In the genomic region with DNA sequence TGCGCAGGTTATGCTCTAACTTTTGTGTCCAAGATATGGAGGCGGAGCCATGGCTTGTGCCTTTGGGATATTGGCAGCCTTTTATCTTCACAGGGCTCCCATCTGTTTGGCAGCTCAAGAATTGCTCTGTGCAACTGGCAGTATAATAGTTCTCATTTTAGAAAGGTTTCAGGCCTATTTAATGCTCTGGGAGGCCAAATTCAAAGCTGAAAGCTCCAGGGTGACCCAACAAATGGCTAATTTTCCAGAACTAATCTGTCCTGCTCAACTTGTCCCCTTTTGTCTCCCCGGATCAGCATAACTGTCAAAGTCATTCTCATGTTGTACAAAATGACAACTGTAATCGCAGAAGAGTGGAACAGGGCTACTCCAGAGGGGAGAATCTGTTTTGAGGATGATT, we compare ENCODE assay signal across 18 cellular contexts. TPM values are rescaled to one million over a fixed set of nuclear protein-coding genes. Genes with fewer than 3 reads are reported as not detected.
DNase-seq lines count a peak whose midpoint lies in the region; ATAC-seq and TF ChIP-seq lines count a peak whose summit lies in the region.
"Had no signal": no experiment of that assay in that cellular context is flagged by ENCODE, and none has a peak within 500 bp of the region (broad histone marks: within the 10 kb centered on the region; RNA-seq: fewer than 3 reads in every experiment).

No MANE protein-coding gene starts in this region.

- H3K36me3 ChIP-seq in esophagus muscularis mucosa (no peaks in the 10 kb centered on the region), gastrocnemius medialis (no peaks in the 10 kb centered on the region), gastroesophageal sphincter (no peaks in the 10 kb centered on the region)

- no peak overlapping the region for H3K4me3 ChIP-seq in esophagus muscularis mucosa
- H3K4me3 ChIP-seq in gastrocnemius medialis, result no peak overlapping the region
- H3K4me3 ChIP-seq in gastroesophageal sphincter, result no peak overlapping the region
- H3K4me3 ChIP-seq: A549, GM23338 had no signal

- no peak overlapping the region for H3K27ac ChIP-seq in esophagus muscularis mucosa (replicated peaks in 1 of 4)
- H3K27ac ChIP-seq in gastrocnemius medialis, result no peak overlapping the region
- no peak overlapping the region for H3K27ac ChIP-seq in gastroesophageal sphincter
- H3K27ac ChIP-seq: A549 had no signal

- TF ChIP-seq POLR2A in esophagus muscularis mucosa (IDR thresholded peaks at IDR 0.05; ENCODE audit: low read depth), result no peak
- no peak for TF ChIP-seq POLR2A in gastrocnemius medialis (IDR thresholded peaks at IDR 0.05)
- no peak for TF ChIP-seq POLR2A in gastroesophageal sphincter (IDR thresholded peaks at IDR 0.05)

- ATAC-seq in gastrocnemius medialis, result peak; percentile 30 to 56
- no peak for ATAC-seq in gastroesophageal sphincter
- ATAC-seq: A549, GM23338, HCT116 had no signal

- no peak for TF ChIP-seq EP300 in esophagus muscularis mucosa (IDR thresholded peaks at IDR 0.05)
- no peak for TF ChIP-seq EP300 in gastroesophageal sphincter (IDR thresholded peaks at IDR 0.05)

- H3K4me1 ChIP-seq in esophagus muscularis mucosa (peaks cover 0 to 4% (median 0%) of the 10 kb centered on the region in 4 donors), gastrocnemius medialis (no peaks in the 10 kb centered on the region), gastroesophageal sphincter (no peaks in the 10 kb centered on the region)
- H3K4me1 ChIP-seq: A549 had no signal

- DNase-seq in G401 (ENCODE audit: low spot score) (peak; percentile 18), cerebellar cortex (ENCODE audit: low spot score) (peak; percentile 10), esophagus muscularis mucosa (ENCODE audit: extremely low spot score) (peak; percentile 60), gastrocnemius medialis (no peak), GM19238 (ENCODE audit: insufficient read length, low spot score) (no peak)
- DNase-seq in activated CD4-positive, alpha-beta T cell treated with anti-CD3 and anti-CD28 coated beads for 48 hours, result no peak
- DNase-seq: 8988T; C1 segment of cervical spinal cord; Calu3; CD4-positive, alpha-beta memory T cell; COR-L47; DMS53; DMS79 treated with DMSO at 0.1 percent for 48 hours; H9 had no signal

- peaks cover 0 to 3% (median 0%) of the 10 kb centered on the region in 4 donors for H3K27me3 ChIP-seq in esophagus muscularis mucosa
- no peaks in the 10 kb centered on the region for H3K27me3 ChIP-seq in gastrocnemius medialis
- H3K27me3 ChIP-seq in gastroesophageal sphincter, result no peaks in the 10 kb centered on the region

- intact Hi-C loops in esophagus muscularis mucosa (cut with DNase I) (no loop called here), gastrocnemius medialis (cut with DNase I; ENCODE audit: low total_unique reads) (no loop called here)

- TF ChIP-seq CTCF in esophagus muscularis mucosa (IDR thresholded peaks at IDR 0.05), result no peak
- TF ChIP-seq CTCF in gastrocnemius medialis (IDR thresholded peaks at IDR 0.05 in 4 of 5, conservative IDR thresholded peaks at IDR 0.05 in 1 of 5), result no peak
- TF ChIP-seq CTCF in gastroesophageal sphincter (IDR thresholded peaks at IDR 0.05), result no peak

- H3K9me3 ChIP-seq in esophagus muscularis mucosa (no peaks in the 10 kb centered on the region), gastrocnemius medialis (no peaks in the 10 kb centered on the region), gastroesophageal sphincter (peaks cover 0 to 3% (median 0%) of the 10 kb centered on the region in 3 donors)
- H3K9me3 ChIP-seq: A549 had no signal

- 88% methylated on average over 4 of the region's 4 CpGs for WGBS in esophagus muscularis mucosa
- WGBS in gastroesophageal sphincter (ENCODE audit: low coverage in 1 of 2), 2 donors, result 73 to 92% methylated on average over 3 to 4 of the region's 4 CpGs

- in situ Hi-C loops in G401 (cut with HindIII; ENCODE audit: low sequenced_read_pairs), result no loop called here
- in situ Hi-C loops in gastrocnemius medialis (cut with MboI; ENCODE audit: low sequenced_read_pairs in 4 of 4), result no loop called here

RNA-seq across cellular contexts. Expression of gene CXCL14, which starts 52.6 kb away (rescaled TPM):
- not detected in 2 replicates for total RNA-seq in G401 (2014; rRNA removed; shearing (Covaris generic))
- total RNA-seq in esophagus muscularis mucosa (1 to 10 TPM in 3 of 4 donors, under 1 TPM in 1; 0.42 to 4.0 (median 2.6) TPM), gastrocnemius medialis (10 to 100 TPM in 3 of 4 donors, 1 to 10 TPM in 1; 2.3 to 96.2 (median 17.8) TPM), gastroesophageal sphincter (10 to 100 TPM in 1 of 4 donors, 1 to 10 TPM in 2, under 1 TPM in 1; 0.15 to 23.2 (median 3.8) TPM)
- total RNA-seq: Calu3; CD4-positive, alpha-beta memory T cell; GM23338 had no signal

Comparison
In these comparisons a context has a peak if more than half of its experiments do, and no peak if none do; other contexts are left out.
1. DNase-seq: peak in G401 (single experiment), cerebellar cortex (single experiment) and esophagus muscularis mucosa (single experiment); none in gastrocnemius medialis (0 of 2), GM19238 (single experiment) and activated CD4-positive, alpha-beta T cell treated with anti-CD3 and anti-CD28 coated beads for 48 hours (single experiment).